ENCODE assay signal across 10 cellular contexts in the genomic region with DNA sequence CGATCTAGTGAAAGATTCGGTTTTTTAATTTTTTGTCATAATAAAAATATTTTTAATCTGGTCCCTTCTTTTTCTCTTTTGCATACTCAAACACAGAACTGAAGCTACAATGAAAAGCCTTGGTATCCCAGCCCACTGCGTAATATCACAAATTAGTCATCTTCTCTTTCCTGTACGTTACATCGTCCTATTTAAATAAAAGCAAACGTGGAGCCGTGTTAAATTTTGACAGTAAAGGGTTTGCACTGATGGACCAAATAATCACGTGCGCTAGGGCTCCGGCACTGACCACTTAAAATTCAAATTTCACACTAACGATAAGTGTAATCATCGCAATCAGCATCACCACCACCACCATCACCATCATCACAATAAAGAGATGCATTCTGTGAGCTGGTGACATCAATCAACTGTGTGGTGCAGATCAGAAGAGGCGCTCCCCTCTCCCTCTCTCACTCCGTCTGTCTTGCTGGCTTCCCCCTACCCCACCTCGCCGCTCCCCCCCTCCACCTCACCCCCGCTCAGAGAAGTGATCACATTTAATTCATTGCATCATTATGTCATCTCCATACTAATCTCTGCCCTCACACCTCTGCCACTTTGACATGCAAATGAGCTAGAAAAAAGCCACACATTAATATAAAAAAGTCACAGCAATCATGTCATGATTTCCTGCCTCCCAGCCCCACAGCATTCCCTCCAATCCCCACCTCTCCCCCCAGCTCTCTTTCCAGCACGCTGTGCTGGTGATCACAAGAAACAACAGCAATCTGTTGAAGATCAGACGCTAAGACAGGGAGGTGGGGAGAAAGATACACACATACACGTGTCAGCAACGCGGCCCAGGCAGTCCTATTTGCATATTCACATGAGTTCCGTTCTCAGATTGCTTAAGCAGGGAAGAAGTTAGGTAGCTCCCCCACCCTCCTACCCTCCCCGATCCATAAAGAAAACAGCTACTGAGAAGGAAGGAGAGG.
A peak's percentile ranks its signal among the peaks of the same experiment; 100 is the strongest.
DNase-seq lines count a peak whose midpoint lies in the region; ATAC-seq, FAIRE-seq and TF ChIP-seq lines count a peak whose summit lies in the region.
"Had no signal": no experiment of that assay in that cellular context is flagged by ENCODE, and none has a peak within 500 bp of the region (broad histone marks: within the 10 kb centered on the region; RNA-seq: fewer than 3 reads in every experiment).

No MANE protein-coding gene starts in this region.

- ATAC-seq in heart right ventricle (no peak), right cardiac atrium (no peak), GM21447 (IDR thresholded peaks at IDR 0.05; ENCODE audit: unreplicated experiment) (no peak), GM21619 (IDR thresholded peaks at IDR 0.05; ENCODE audit: unreplicated experiment) (no peak)

- H3K9me3 ChIP-seq in heart right ventricle = no peaks in the 10 kb centered on the region
- H3K9me3 ChIP-seq in right cardiac atrium (ENCODE audit: control insufficient read depth, low read length) = no peaks in the 10 kb centered on the region
- H3K9me3 ChIP-seq in SU-DHL-6 (ENCODE audit: insufficient read depth, low read length) = no peaks in the 10 kb centered on the region

- H4K20me1 ChIP-seq in SU-DHL-6 (ENCODE audit: low read depth, low read length) = no peaks in the 10 kb centered on the region

- no peaks in the 10 kb centered on the region for H3K36me3 ChIP-seq in heart right ventricle
- no peaks in the 10 kb centered on the region for H3K36me3 ChIP-seq in SU-DHL-6 (ENCODE audit: low read length)

- intact Hi-C loops in heart right ventricle (cut with DNase I) (no loop called here), right cardiac atrium (cut with DNase I) (no loop called here), lower leg skin (cut with DNase I; ENCODE audit: low total_unique reads) (no loop called here)

- TF ChIP-seq POLR2A in lower leg skin (IDR thresholded peaks at IDR 0.05) = no peak

- peak overlapping the region in 3 of 10 donors; percentile 10 to 22 (median 21) for H3K27ac ChIP-seq in heart right ventricle
- H3K27ac ChIP-seq in right cardiac atrium (ENCODE audit: low read length) = no peak overlapping the region
- no peak overlapping the region for H3K27ac ChIP-seq in SU-DHL-6 (ENCODE audit: low read depth, low read length)

- no peak for TF ChIP-seq CTCF in heart right ventricle (IDR thresholded peaks at IDR 0.05)
- no peak for TF ChIP-seq CTCF in SU-DHL-6 (IDR thresholded peaks at IDR 0.05; ENCODE audit: insufficient read depth, low read length, poor library complexity, severe bottlenecking)
- no peak for TF ChIP-seq CTCF in lower leg skin (IDR thresholded peaks at IDR 0.05)

- no peaks in the 10 kb centered on the region for H3F3A ChIP-seq in SU-DHL-6 (ENCODE audit: insufficient read depth)

- no peaks in the 10 kb centered on the region for H3K79me2 ChIP-seq in SU-DHL-6 (ENCODE audit: insufficient read depth, low read length)

- DNase-seq in heart right ventricle (no peak), right cardiac atrium (no peak), iris pigment epithelial cell (ENCODE audit: low read depth) (peak; percentile 7), urothelium cell line (ENCODE audit: low spot score) (peak; percentile 26), lower leg skin (ENCODE audit: low spot score in 2 of 2) (no peak)
- DNase-seq: OCI-M1 had no signal

- H3K4me3 ChIP-seq in heart right ventricle (peak overlapping the region in 7 of 10 donors; percentile 6 to 42 (median 30)), right cardiac atrium (ENCODE audit: low read length) (no peak overlapping the region), SU-DHL-6 (ENCODE audit: insufficient read depth, low read length, poor library complexity, severe bottlenecking) (no peak overlapping the region), lower leg skin (ENCODE audit: low read depth, poor library complexity, severe bottlenecking) (no peak overlapping the region)

- peak overlapping the region; percentile 24 for H3K4me2 ChIP-seq in SU-DHL-6 (ENCODE audit: low read depth, low read length, poor library complexity, severe bottlenecking)

- WGBS in heart right ventricle, 2 donors = 14 to 16% methylated on average over 24 of the region's 24 CpGs
- WGBS in right cardiac atrium = 13% methylated on average over 24 of the region's 24 CpGs
- whole genome bisulfite sequencing in lower leg skin, 2 donors = 19 to 22% methylated on average over 24 of the region's 24 CpGs

- peaks cover 0 to 10% (median 0%) of the 10 kb centered on the region in 9 donors for H3K4me1 ChIP-seq in heart right ventricle
- H3K4me1 ChIP-seq in right cardiac atrium (ENCODE audit: control insufficient read depth, insufficient read depth, low read length) = peaks cover 2% of the 10 kb centered on the region

- FAIRE-seq in urothelium cell line (lab: Jason Lieb, UNC) = no peak
- FAIRE-seq: D721Med had no signal

- H3K9me2 ChIP-seq in SU-DHL-6 (replicated peaks; ENCODE audit: insufficient read depth, low read length) = no peaks in the 10 kb centered on the region

- H2AFZ ChIP-seq in SU-DHL-6 (ENCODE audit: low read depth, low read length, severe bottlenecking) = peak overlapping the region; percentile 64

- peaks cover 0 to 73% (median 49%) of the 10 kb centered on the region in 7 donors for H3K27me3 ChIP-seq in heart right ventricle
- peaks cover 2% of the 10 kb centered on the region for H3K27me3 ChIP-seq in right cardiac atrium (ENCODE audit: control insufficient read depth, insufficient read depth)
- H3K27me3 ChIP-seq in SU-DHL-6 (ENCODE audit: low read length) = no peaks in the 10 kb centered on the region

- no peak overlapping the region for H3K9ac ChIP-seq in SU-DHL-6 (ENCODE audit: low read length)

Comparison
In these comparisons a context has a peak if more than half of its experiments do, and no peak if none do; other contexts are left out.
1. H3K4me3 ChIP-seq: peak in heart right ventricle (7 of 10); none in right cardiac atrium (single experiment), SU-DHL-6 (single experiment) and lower leg skin (single experiment).
2. DNase-seq: peak in iris pigment epithelial cell (single experiment) and urothelium cell line (single experiment); none in heart right ventricle (0 of 2), right cardiac atrium (0 of 3) and lower leg skin (0 of 2).